15 cellular contexts compared by ENCODE assay signal in genomic region chr16:55248494-55248893, GRCh38.
"Had no signal": no experiment of that assay in that cellular context is flagged by ENCODE, and none has a peak within 500 bp of the region (broad histone marks: within the 10 kb centered on the region; RNA-seq: fewer than 3 reads in every experiment).

No MANE protein-coding gene starts in this region.

- DNase-seq: activated B cell treated with CpG ODN at 0.5 μM for 24 hours; activated CD8-positive, alpha-beta memory T cell treated with anti-CD3 and anti-CD28 coated beads for 24 hours; activated naive CD4-positive, alpha-beta T cell treated with anti-CD3 and anti-CD28 coated beads, Interleukin-2, amount 50 U/mL, for 16 hours; amniotic stem cell; body of pancreas; effector memory CD4-positive, alpha-beta T cell; hippocampal formation; stimulated activated CD4-positive, alpha-beta T cell treated with anti-CD3 and anti-CD28 coated beads, Interleukin-15, amount 100 ng/mL, for 24 hours; stimulated activated CD4-positive, alpha-beta T cell treated with anti-CD3 and anti-CD28 coated beads, Interleukin-4, amount 100 ng/mL, for 4 hours; stimulated activated naive CD8-positive, alpha-beta T cell treated with anti-CD3 and anti-CD28 coated beads, Interleukin-15, amount 100 ng/mL, for 72 hours; T-helper 9 cell had no signal

- H3K27me3 ChIP-seq: body of pancreas had no signal

- H3K4me1 ChIP-seq: body of pancreas had no signal

- H3K27ac ChIP-seq: body of pancreas, epithelial cell of prostate, thoracic aorta had no signal

- ATAC-seq: activated T-helper 17 cell treated with anti-CD3 and anti-CD28 coated beads, Interleukin-2, amount 50 U/mL, for 72 hours; body of pancreas; natural killer cell treated with Interleukin-12 subunit alpha and Interleukin-12 subunit beta and Interleukin-15 and Interleukin-18, amount 100 ng/mL, for 72 hours; stimulated activated naive CD8-positive, alpha-beta T cell treated with anti-CD3 and anti-CD28 coated beads, Interleukin-15, amount 100 ng/mL, for 72 hours had no signal

- H3K4me3 ChIP-seq: body of pancreas, thoracic aorta had no signal

- H3K9me3 ChIP-seq: body of pancreas, thoracic aorta had no signal
